11 cellular contexts compared by ENCODE assay signal in the genomic region with DNA sequence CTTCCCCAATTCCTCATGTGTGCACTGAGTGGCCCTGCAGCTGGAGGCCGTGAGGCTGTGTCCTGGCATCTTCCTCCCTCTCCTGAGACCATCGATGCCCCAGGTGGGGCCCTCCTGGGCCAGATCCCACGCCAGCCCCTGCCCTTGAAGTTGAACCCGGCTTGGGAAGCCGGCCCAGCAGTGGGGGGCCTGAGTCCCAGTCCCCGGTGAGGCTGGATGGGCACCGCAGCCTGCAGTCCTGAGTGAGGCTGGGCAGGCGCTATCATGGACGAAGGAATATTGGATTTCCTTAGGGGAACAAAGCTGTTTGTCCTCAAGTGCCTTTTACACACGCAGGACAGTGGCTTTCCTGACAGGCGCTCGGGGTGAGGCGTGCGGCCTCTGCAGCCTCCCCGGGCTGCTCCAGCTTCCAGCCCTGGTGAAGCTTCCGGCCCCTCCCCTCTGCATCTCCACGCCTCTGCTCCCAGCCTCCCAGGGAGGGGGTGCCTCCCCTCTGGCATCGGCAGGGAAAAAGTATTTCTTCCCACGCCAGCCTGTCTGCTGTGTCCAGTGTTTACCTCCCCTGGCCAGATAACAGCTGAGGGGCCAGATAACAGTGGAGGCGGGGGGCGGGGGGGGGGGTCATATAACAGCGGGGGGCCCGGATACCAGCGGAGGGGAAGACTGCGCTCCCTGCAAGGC.
A peak's percentile ranks its signal among the peaks of the same experiment; 100 is the strongest.
DNase-seq lines count a peak whose midpoint lies in the region; ATAC-seq and TF ChIP-seq lines count a peak whose summit lies in the region.
"Had no signal": no experiment of that assay in that cellular context is flagged by ENCODE, and none has a peak within 500 bp of the region (broad histone marks: within the 10 kb centered on the region; RNA-seq: fewer than 3 reads in every experiment).

No MANE protein-coding gene starts in this region.

- DNase-seq in AG10803 (ENCODE audit: low read depth) (peak; percentile 43), NCI-H510A (lab: John Stamatoyannopoulos, UW) (peak; percentile 33), foreskin fibroblast (peak; percentile 36 to 74), omental fat pad (ENCODE audit: low spot score) (no peak), SW 1271 (lab: John Stamatoyannopoulos, UW) (no peak), GM19238 (ENCODE audit: insufficient read length, low spot score) (no peak), activated gamma-delta T cell treated with Interleukin-2 at 50 U/mL for 16 hours (no peak), posterior cingulate gyrus (no peak)
- DNase-seq: CD8-positive, alpha-beta T cell; MV-4-11; stimulated activated naive CD4-positive, alpha-beta T cell treated with Interleukin-2 at 50 U/mL for 16 hours had no signal

- TF ChIP-seq CTCF in AG10803 (conservative IDR thresholded peaks at IDR 0.05; ENCODE audit: low read length) (no peak), foreskin fibroblast (IDR thresholded peaks at IDR 0.05; ENCODE audit: low read depth, low read length) (no peak), omental fat pad (IDR thresholded peaks at IDR 0.05) (no peak)

- intact Hi-C loops in posterior cingulate gyrus (cut with DNase I), result no loop called here

- peak; percentile 66 for ATAC-seq in omental fat pad (ENCODE audit: low FRiP score)
- ATAC-seq: CD8-positive, alpha-beta T cell had no signal

- H3K4me3 ChIP-seq in AG10803 (ENCODE audit: low read length) (no peak overlapping the region), foreskin fibroblast (ENCODE audit: low read depth in 1 of 2, low read length in 2 of 2) (no peak overlapping the region)

Comparison
In these comparisons a context has a peak if more than half of its experiments do, and no peak if none do; other contexts are left out.
1. DNase-seq: peak in AG10803 (single experiment), NCI-H510A (single experiment) and foreskin fibroblast (2 of 2); none in omental fat pad (single experiment), SW 1271 (0 of 2), GM19238 (single experiment), activated gamma-delta T cell treated with Interleukin-2 at 50 U/mL for 16 hours (single experiment) and posterior cingulate gyrus (0 of 10).